8 cellular contexts compared by ENCODE assay signal in the genomic region with DNA sequence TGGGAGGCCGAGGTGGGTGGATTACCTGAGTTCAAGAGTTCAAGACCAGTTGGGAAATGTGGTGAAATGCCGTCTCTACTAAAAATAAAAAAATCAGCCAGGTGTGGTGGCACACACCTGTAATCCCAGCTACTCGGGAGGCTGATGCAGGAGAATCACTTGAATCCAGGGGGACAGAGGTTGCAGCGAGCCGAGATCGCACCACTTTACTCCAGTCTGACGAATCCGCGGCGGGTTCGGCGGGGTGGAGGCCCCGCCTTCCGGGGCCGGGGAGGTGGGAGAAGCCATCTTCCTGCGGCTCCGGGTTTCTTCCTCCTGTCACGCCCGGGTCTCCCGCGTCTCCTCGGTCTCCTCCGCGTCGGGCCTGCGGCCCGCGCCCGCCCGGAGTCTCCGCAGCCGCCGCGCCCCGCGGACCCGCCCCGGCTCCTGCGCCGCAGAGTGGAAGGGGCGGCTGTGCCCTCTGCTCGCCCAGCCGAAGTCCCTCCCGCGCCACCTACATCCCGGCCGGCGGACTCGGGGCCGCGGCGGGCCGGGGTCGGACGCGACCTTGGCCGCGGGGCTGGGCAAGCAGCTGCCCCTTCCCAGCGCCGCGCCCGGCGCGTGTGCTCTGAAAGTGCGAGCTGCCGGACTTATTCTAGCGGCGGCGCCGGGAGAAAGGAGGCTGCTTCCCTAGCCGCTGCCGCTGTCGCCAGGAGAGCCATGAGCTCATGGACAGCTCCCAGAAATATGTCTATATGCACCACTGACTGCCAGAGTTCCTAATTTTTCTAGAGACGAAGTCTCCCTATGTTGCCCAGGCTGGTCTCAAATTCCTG.
DNase-seq lines count a peak whose midpoint lies in the region; TF ChIP-seq lines count a peak whose summit lies in the region.
"Not testable (repeated sequence)": the region's sequence is repeated elsewhere in the genome, so short reads cannot be mapped to it uniquely, and the experiment has no call there.

No MANE protein-coding gene starts in this region.

- no CpG with 5 or more reads among the region's 74 CpGs for WGBS in mesendoderm (ENCODE audit: extremely low coverage, insufficient coverage, low lambda C conversion rate)
- 7 to 17% (median 11%) methylated on average over 12 to 33 of the region's 74 CpGs for WGBS in spleen, 5 donors

- H3K79me1 ChIP-seq in mesendoderm (ENCODE audit: low read length): not testable (repeated sequence)

- not testable (repeated sequence) for H3K4ac ChIP-seq in mesendoderm (ENCODE audit: low read depth, low read length)

- in situ Hi-C loops in G401 (cut with HindIII; ENCODE audit: low sequenced_read_pairs); astrocyte of the cerebellum (cut with HindIII; ENCODE audit: low sequenced_read_pairs): not testable (repeated sequence)

- H3K56ac ChIP-seq in mesendoderm (ENCODE audit: low read length): not testable (repeated sequence)

- peak overlapping the region; percentile 79 for H3K4me3 Mint-ChIP-seq in activated CD4-positive, alpha-beta memory T cell treated with anti-CD3 and anti-CD28 coated beads for 36 hours

- not testable (repeated sequence) for H3K9me3 ChIP-seq in spleen, uterus

- H3K36me3 ChIP-seq in mesendoderm (ENCODE audit: control insufficient read depth, insufficient read depth, low read length); uterus: not testable (repeated sequence)
- H3K36me3 ChIP-seq in spleen: peaks cover 0 to 23% (median 5%) of the 10 kb centered on the region in 6 donors

- H3K27me3 ChIP-seq in mesendoderm (ENCODE audit: insufficient read depth, low read length, poor library complexity); spleen (replicated peaks in 1 of 7); uterus: not testable (repeated sequence)

- not testable (repeated sequence) for H3K27ac ChIP-seq in mesendoderm (ENCODE audit: low read depth, low read length); spleen
- H3K27ac ChIP-seq in uterus: peak overlapping the region; percentile 61 to 73

- peak overlapping the region; percentile 23 for H3K4me3 ChIP-seq in astrocyte of the cerebellum (ENCODE audit: low read depth, low read length)
- H3K4me3 ChIP-seq in fibroblast of the aortic adventitia (ENCODE audit: low read depth, low read length): peak overlapping the region; percentile 35
- H3K4me3 ChIP-seq in mesendoderm (ENCODE audit: low read length): not testable (repeated sequence)
- peak overlapping the region in 6 of 8 donors; percentile 11 to 60 (median 27) for H3K4me3 ChIP-seq in spleen
- peak overlapping the region in 1 of 2 donors; percentile 25 for H3K4me3 ChIP-seq in uterus

- not testable (repeated sequence) for H3K4me1 ChIP-seq in mesendoderm (ENCODE audit: control insufficient read depth, low read depth, low read length); spleen; uterus

- TF ChIP-seq CTCF in astrocyte of the cerebellum (IDR thresholded peaks at IDR 0.05; ENCODE audit: low read depth, low read length, missing control alignments); fibroblast of the aortic adventitia (IDR thresholded peaks at IDR 0.05; ENCODE audit: insufficient read depth, low read length); spleen (IDR thresholded peaks at IDR 0.05 in 8 of 11, conservative IDR thresholded peaks at IDR 0.05 in 3 of 11); uterus (IDR thresholded peaks at IDR 0.05): not testable (repeated sequence)

- TF ChIP-seq POLR2A in spleen (IDR thresholded peaks at IDR 0.05); uterus (IDR thresholded peaks at IDR 0.05): not testable (repeated sequence)

- peaks cover 12% of the 10 kb centered on the region for H3K36me3 Mint-ChIP-seq in activated CD4-positive, alpha-beta memory T cell treated with anti-CD3 and anti-CD28 coated beads for 36 hours

- H3K18ac ChIP-seq in mesendoderm (ENCODE audit: low read length): not testable (repeated sequence)

- H2AK5ac ChIP-seq in mesendoderm (ENCODE audit: low read length): not testable (repeated sequence)

- H4K5ac ChIP-seq in mesendoderm (ENCODE audit: low read length): not testable (repeated sequence)

- H3K9me3 Mint-ChIP-seq in activated CD4-positive, alpha-beta memory T cell treated with anti-CD3 and anti-CD28 coated beads for 36 hours: not testable (repeated sequence)

- not testable (repeated sequence) for H3K27me3 Mint-ChIP-seq in activated CD4-positive, alpha-beta memory T cell treated with anti-CD3 and anti-CD28 coated beads for 36 hours

- not testable (repeated sequence) for H2BK15ac ChIP-seq in mesendoderm (replicated peaks; ENCODE audit: low read depth)

- H2BK5ac ChIP-seq in mesendoderm (ENCODE audit: low read length): not testable (repeated sequence)

- not testable (repeated sequence) for H4K8ac ChIP-seq in mesendoderm (ENCODE audit: low read depth, low read length)

- not testable (repeated sequence) for H3K79me2 ChIP-seq in mesendoderm (ENCODE audit: control insufficient read depth, insufficient read depth, low read length)

- CTCF ChIA-PET in activated CD4-positive, alpha-beta memory T cell treated with anti-CD3 and anti-CD28 coated beads for 36 hours (lab: Charles Lee): not testable (repeated sequence)

- not testable (repeated sequence) for H2BK120ac ChIP-seq in mesendoderm (ENCODE audit: low read depth, low read length)

- intact Hi-C loops in activated CD4-positive, alpha-beta memory T cell treated with anti-CD3 and anti-CD28 coated beads for 36 hours (cut with micrococcal nuclease): loop anchor here (10.0 kb wide), 1 partner anchor 57 kb away; no protein-coding TSS in a partner anchor
- intact Hi-C loops in spleen (cut with DNase I; ENCODE audit: low total_unique reads); uterus (cut with DNase I; ENCODE audit: low total_unique reads): not testable (repeated sequence)

- not testable (repeated sequence) for H3K23ac ChIP-seq in mesendoderm (ENCODE audit: low read length)

- not testable (repeated sequence) for H3K9ac ChIP-seq in mesendoderm (ENCODE audit: low read length)

- H3K27ac Mint-ChIP-seq in activated CD4-positive, alpha-beta memory T cell treated with anti-CD3 and anti-CD28 coated beads for 36 hours: peak overlapping the region; percentile 58

- H3K4me1 Mint-ChIP-seq in activated CD4-positive, alpha-beta memory T cell treated with anti-CD3 and anti-CD28 coated beads for 36 hours (ENCODE audit: low read depth): peaks cover 12% of the 10 kb centered on the region

- POLR2A ChIA-PET in activated CD4-positive, alpha-beta memory T cell treated with anti-CD3 and anti-CD28 coated beads for 36 hours (lab: Charles Lee): not testable (repeated sequence)

- DNase-seq in G401 (ENCODE audit: low spot score): peak; percentile 25
- peak; percentile 11 for DNase-seq in NCI-H69 (lab: John Stamatoyannopoulos, UW)
- peak; percentile 57 for DNase-seq in activated CD4-positive, alpha-beta memory T cell treated with anti-CD3 and anti-CD28 coated beads for 36 hours
- DNase-seq in astrocyte of the cerebellum (ENCODE audit: low read depth): peak; percentile 0
- peak; percentile 4 for DNase-seq in fibroblast of the aortic adventitia (ENCODE audit: low read depth)
- DNase-seq in mesendoderm: peak; percentile 18
- DNase-seq in spleen: not testable (repeated sequence)
- peak in 1 of 2 donors; percentile 29 for DNase-seq in uterus

- H3K4me2 ChIP-seq in mesendoderm (ENCODE audit: low read length): not testable (repeated sequence)
